Comparison of ENCODE assay signal across 21 cellular contexts in the genomic region with DNA sequence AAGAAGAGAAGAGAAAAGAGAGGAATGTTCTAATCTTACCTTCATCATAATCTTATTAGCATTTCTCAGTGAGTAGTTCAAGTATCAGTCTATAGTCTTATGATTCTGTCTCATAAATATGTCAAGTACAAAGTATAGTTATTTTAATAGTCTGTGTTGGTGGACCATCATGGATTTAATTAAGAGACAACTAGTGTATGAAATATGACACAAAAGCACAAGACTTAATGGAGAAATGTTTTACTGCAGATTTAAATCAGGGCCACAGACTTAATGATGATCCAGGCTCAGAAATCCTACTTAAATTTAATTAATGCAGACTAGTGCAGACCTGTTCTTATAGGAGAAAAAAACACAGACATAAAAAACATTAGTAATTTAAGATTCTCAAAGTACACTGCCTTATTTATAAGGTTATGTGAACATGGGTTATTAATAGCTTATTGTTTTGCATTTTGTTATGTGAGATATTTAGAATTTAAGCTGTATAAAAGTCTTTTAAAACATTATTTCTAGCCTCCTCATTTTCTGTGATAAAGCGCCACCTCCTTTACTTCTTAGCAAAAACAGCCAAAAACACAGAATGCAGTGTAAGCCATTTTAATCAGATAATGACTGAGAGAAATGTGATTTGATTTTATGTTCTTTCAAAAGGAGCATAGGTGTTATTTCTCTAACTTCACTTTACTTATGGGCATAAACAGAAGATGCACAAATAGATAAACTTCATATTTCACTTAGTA.
DNase-seq lines count a peak whose midpoint lies in the region; ATAC-seq and TF ChIP-seq lines count a peak whose summit lies in the region.
"Had no signal": no experiment of that assay in that cellular context is flagged by ENCODE, and none has a peak within 500 bp of the region (broad histone marks: within the 10 kb centered on the region; RNA-seq: fewer than 3 reads in every experiment).

No MANE protein-coding gene starts in this region.

- peak overlapping the region; percentile 1 for H3K27ac ChIP-seq in smooth muscle cell (ENCODE audit: low read depth)
- H3K27ac ChIP-seq: C4-2B, gastroesophageal sphincter, HL-60, skin epidermis had no signal

- H2AFZ ChIP-seq in smooth muscle cell (ENCODE audit: low read depth), result peak overlapping the region; percentile 97

- 97% methylated on average over 1 of the region's 1 CpG for WGBS in smooth muscle cell (ENCODE audit: low lambda C conversion rate)

- H3K36me3 ChIP-seq in smooth muscle cell (ENCODE audit: low read depth), result no peaks in the 10 kb centered on the region
- H3K36me3 ChIP-seq: gastroesophageal sphincter had no signal

- H3K27me3 ChIP-seq in smooth muscle cell (ENCODE audit: low read depth), result no peaks in the 10 kb centered on the region
- H3K27me3 ChIP-seq: gastroesophageal sphincter had no signal

- H3K4me2 ChIP-seq in smooth muscle cell, result no peak overlapping the region

- no peaks in the 10 kb centered on the region for H3K79me2 ChIP-seq in smooth muscle cell (ENCODE audit: low read depth)

- H4K20me1 ChIP-seq in smooth muscle cell (ENCODE audit: low read depth), result no peaks in the 10 kb centered on the region

- no peak for DNase-seq in activated CD8-positive, alpha-beta memory T cell treated with anti-CD3 and anti-CD28 coated beads, Interleukin-2, amount 10 ng/mL, durations not matched to agents 7 days and 5 days
- no peak for DNase-seq in activated CD8-positive, alpha-beta memory T cell treated with anti-CD3 and anti-CD28 coated beads for 24 hours
- DNase-seq in NCI-H524 treated with DMSO at 0.1 percent for 48 hours (lab: John Stamatoyannopoulos, UW) (peak; percentile 36), smooth muscle cell (lab: John Stamatoyannopoulos, UW; ENCODE audit: unreplicated experiment) (no peak), germinal center (ENCODE audit: low spot score) (no peak), DMS79 treated with DMSO at 0.1 percent for 48 hours (lab: John Stamatoyannopoulos, UW) (no peak)
- DNase-seq in central memory CD8-positive, alpha-beta T cell (ENCODE audit: low spot score in 2 of 2), result no peak
- DNase-seq in activated T-cell treated with anti-CD3 and anti-CD28 coated beads, Interleukin-2, amount 50 U/mL, for 72 hours, result no peak
- DNase-seq: activated naive CD8-positive, alpha-beta T cell treated with anti-CD3 and anti-CD28 coated beads for 36 hours; naive thymus-derived CD8-positive, alpha-beta T cell; NCI-H2029 treated with DMSO at 0.1 percent for 48 hours; NCI-H510A treated with DMSO at 0.1 percent for 48 hours; stimulated activated CD4-positive, alpha-beta T cell treated with anti-CD3 and anti-CD28 coated beads, Interleukin-4, amount 100 ng/mL, for 24 hours had no signal

- peaks cover 13% of the 10 kb centered on the region for H3K36me3 Mint-ChIP-seq in activated CD8-positive, alpha-beta memory T cell treated with anti-CD3 and anti-CD28 coated beads, Interleukin-2, amount 10 ng/mL, durations not matched to agents 7 days and 5 days
- no peaks in the 10 kb centered on the region for H3K36me3 Mint-ChIP-seq in central memory CD8-positive, alpha-beta T cell (ENCODE audit: insufficient read depth)
- no peaks in the 10 kb centered on the region for H3K36me3 Mint-ChIP-seq in activated T-cell treated with anti-CD3 and anti-CD28 coated beads, Interleukin-2, amount 50 U/mL, for 72 hours (ENCODE audit: insufficient read depth in 2 of 2)
- H3K36me3 Mint-ChIP-seq: activated naive CD8-positive, alpha-beta T cell treated with anti-CD3 and anti-CD28 coated beads for 36 hours; naive thymus-derived CD8-positive, alpha-beta T cell had no signal

- H3K4me1 ChIP-seq in smooth muscle cell (ENCODE audit: low read depth), result no peaks in the 10 kb centered on the region
- H3K4me1 ChIP-seq: gastroesophageal sphincter had no signal

- no peak for ATAC-seq in activated CD8-positive, alpha-beta memory T cell treated with anti-CD3 and anti-CD28 coated beads, Interleukin-2, amount 10 ng/mL, durations not matched to agents 7 days and 5 days
- no peak for ATAC-seq in central memory CD8-positive, alpha-beta T cell (replicated peaks; ENCODE audit: extremely low read depth, poor library complexity, severe bottlenecking)
- no peak for ATAC-seq in activated T-cell treated with anti-CD3 and anti-CD28 coated beads, Interleukin-2, amount 50 U/mL, for 72 hours (replicated peaks in 1 of 2)
- ATAC-seq: activated CD4-positive, CD25-positive, alpha-beta regulatory T cell treated with anti-CD3 and anti-CD28 coated beads, Interleukin-2, amount 50 U/mL, for 24 hours; gastroesophageal sphincter; naive thymus-derived CD8-positive, alpha-beta T cell had no signal

- no peaks in the 10 kb centered on the region for H3F3A ChIP-seq in smooth muscle cell (ENCODE audit: low read depth)

- TF ChIP-seq CTCF in smooth muscle cell (IDR thresholded peaks at IDR 0.05; ENCODE audit: borderline replicate concordance, insufficient read depth, poor library complexity, severe bottlenecking), result no peak

- H3K27me3 Mint-ChIP-seq in activated CD8-positive, alpha-beta memory T cell treated with anti-CD3 and anti-CD28 coated beads, Interleukin-2, amount 10 ng/mL, durations not matched to agents 7 days and 5 days, result no peaks in the 10 kb centered on the region
- no peaks in the 10 kb centered on the region for H3K27me3 Mint-ChIP-seq in central memory CD8-positive, alpha-beta T cell
- H3K27me3 Mint-ChIP-seq in activated T-cell treated with anti-CD3 and anti-CD28 coated beads, Interleukin-2, amount 50 U/mL, for 72 hours (ENCODE audit: low read depth), result no peaks in the 10 kb centered on the region
- H3K27me3 Mint-ChIP-seq: activated naive CD8-positive, alpha-beta T cell treated with anti-CD3 and anti-CD28 coated beads for 36 hours; activated T-helper 17 cell treated with anti-CD3 and anti-CD28 coated beads, Interleukin-2, amount 50 U/mL, for 72 hours; dendritic cell treated with granulocyte-macrophage colony-stimulating factor and Interleukin-4, amounts not matched to agents 40 ng/mL and 50 ng/mL, for 4 days; progenitor cell of endocrine pancreas had no signal

- peak overlapping the region; percentile 94 for H3K27ac Mint-ChIP-seq in activated CD8-positive, alpha-beta memory T cell treated with anti-CD3 and anti-CD28 coated beads, Interleukin-2, amount 10 ng/mL, durations not matched to agents 7 days and 5 days
- peak overlapping the region; percentile 85 for H3K27ac Mint-ChIP-seq in central memory CD8-positive, alpha-beta T cell (ENCODE audit: low read depth)
- H3K27ac Mint-ChIP-seq in activated T-cell treated with anti-CD3 and anti-CD28 coated beads, Interleukin-2, amount 50 U/mL, for 72 hours, result no peak overlapping the region
- H3K27ac Mint-ChIP-seq: activated naive CD8-positive, alpha-beta T cell treated with anti-CD3 and anti-CD28 coated beads for 36 hours; activated T-helper 17 cell treated with anti-CD3 and anti-CD28 coated beads, Interleukin-2, amount 50 U/mL, for 72 hours; dendritic cell treated with granulocyte-macrophage colony-stimulating factor and Interleukin-4, amounts not matched to agents 40 ng/mL and 50 ng/mL, for 4 days had no signal

- H3K4me1 Mint-ChIP-seq in activated CD8-positive, alpha-beta memory T cell treated with anti-CD3 and anti-CD28 coated beads, Interleukin-2, amount 10 ng/mL, durations not matched to agents 7 days and 5 days, result peaks cover 49% of the 10 kb centered on the region
- H3K4me1 Mint-ChIP-seq in central memory CD8-positive, alpha-beta T cell, result peaks cover 33% of the 10 kb centered on the region
- no peaks in the 10 kb centered on the region for H3K4me1 Mint-ChIP-seq in activated T-cell treated with anti-CD3 and anti-CD28 coated beads, Interleukin-2, amount 50 U/mL, for 72 hours (ENCODE audit: low read depth)
- H3K4me1 Mint-ChIP-seq: activated naive CD8-positive, alpha-beta T cell treated with anti-CD3 and anti-CD28 coated beads for 36 hours; activated T-helper 17 cell treated with anti-CD3 and anti-CD28 coated beads, Interleukin-2, amount 50 U/mL, for 72 hours had no signal

- H3K9me3 ChIP-seq in smooth muscle cell (replicated peaks; ENCODE audit: low read depth), result no peaks in the 10 kb centered on the region
- H3K9me3 ChIP-seq: gastroesophageal sphincter had no signal

- CTCF ChIA-PET in activated CD8-positive, alpha-beta memory T cell treated with anti-CD3 and anti-CD28 coated beads, Interleukin-2, amount 10 ng/mL, durations not matched to agents 7 days and 5 days (lab: Charles Lee), result no interaction called here

- H3K4me3 ChIP-seq in smooth muscle cell, result no peak overlapping the region
- H3K4me3 ChIP-seq: gastroesophageal sphincter, skin epidermis had no signal

- no peak overlapping the region for H3K9ac ChIP-seq in smooth muscle cell (ENCODE audit: low read depth)

- no peaks in the 10 kb centered on the region for H3K9me3 Mint-ChIP-seq in activated CD8-positive, alpha-beta memory T cell treated with anti-CD3 and anti-CD28 coated beads, Interleukin-2, amount 10 ng/mL, durations not matched to agents 7 days and 5 days (ENCODE audit: low read depth)
- no peaks in the 10 kb centered on the region for H3K9me3 Mint-ChIP-seq in central memory CD8-positive, alpha-beta T cell
- no peaks in the 10 kb centered on the region for H3K9me3 Mint-ChIP-seq in activated T-cell treated with anti-CD3 and anti-CD28 coated beads, Interleukin-2, amount 50 U/mL, for 72 hours
- H3K9me3 Mint-ChIP-seq: activated T-helper 17 cell treated with anti-CD3 and anti-CD28 coated beads, Interleukin-2, amount 50 U/mL, for 72 hours; naive thymus-derived CD8-positive, alpha-beta T cell had no signal

- H3K4me3 Mint-ChIP-seq in activated CD8-positive, alpha-beta memory T cell treated with anti-CD3 and anti-CD28 coated beads, Interleukin-2, amount 10 ng/mL, durations not matched to agents 7 days and 5 days, result no peak overlapping the region
- H3K4me3 Mint-ChIP-seq in central memory CD8-positive, alpha-beta T cell, result no peak overlapping the region
- H3K4me3 Mint-ChIP-seq in activated T-cell treated with anti-CD3 and anti-CD28 coated beads, Interleukin-2, amount 50 U/mL, for 72 hours, result no peak overlapping the region
- H3K4me3 Mint-ChIP-seq: activated naive CD8-positive, alpha-beta T cell treated with anti-CD3 and anti-CD28 coated beads for 36 hours; activated T-helper 17 cell treated with anti-CD3 and anti-CD28 coated beads, Interleukin-2, amount 50 U/mL, for 72 hours; dendritic cell treated with granulocyte-macrophage colony-stimulating factor and Interleukin-4, amounts not matched to agents 40 ng/mL and 50 ng/mL, for 4 days had no signal
